Comparison of ENCODE assay signal across 1 cellular context in genomic region chr3:23805881-23806321, GRCh38.
TF ChIP-seq lines count a peak whose summit lies in the region.

TSS of gene UBE2E1 (plus strand) at chr3:23805955. CDS start at chr3:23807270, 1,315 bp downstream.

TF ChIP-seq in HepG2, 621 proteins besides CTCF, POLR2A, EP300 and RAD21 (continued from another document and continues in another):
- no peak for TF ChIP-seq ZNF512B (CRISPR knock-in tag; IDR thresholded peaks at IDR 0.05; ENCODE audit: borderline replicate concordance)
- no peak for TF ChIP-seq LRRFIP1 (CRISPR knock-in tag; conservative IDR thresholded peaks at IDR 0.05)
- TF ChIP-seq ZNF256 (CRISPR knock-in tag; conservative IDR thresholded peaks at IDR 0.05), result no peak
- peak; percentile 58 for TF ChIP-seq ZFX (CRISPR knock-in tag; IDR thresholded peaks at IDR 0.05; ENCODE audit: low read depth)
- TF ChIP-seq MBD4 (IDR thresholded peaks at IDR 0.05; ENCODE audit: borderline replicate concordance, low read length), result no peak
- no peak for TF ChIP-seq ZNF20 (CRISPR knock-in tag; IDR thresholded peaks at IDR 0.05)
- TF ChIP-seq ZNF18 (CRISPR knock-in tag; IDR thresholded peaks at IDR 0.05; ENCODE audit: insufficient replicate concordance), result no peak
- no peak for TF ChIP-seq MBNL3 (CRISPR knock-in tag; conservative IDR thresholded peaks at IDR 0.05)
- TF ChIP-seq CREB3 (CRISPR knock-in tag; IDR thresholded peaks at IDR 0.05), result no peak
- no peak for TF ChIP-seq ZNF629 (CRISPR knock-in tag; conservative IDR thresholded peaks at IDR 0.05)
- no peak for TF ChIP-seq ZNF496 (CRISPR knock-in tag; IDR thresholded peaks at IDR 0.05; ENCODE audit: insufficient replicate concordance)
- no peak for TF ChIP-seq ZBTB3 (CRISPR knock-in tag; IDR thresholded peaks at IDR 0.05; ENCODE audit: borderline replicate concordance, low read depth)
- no peak for TF ChIP-seq ZMAT3 (CRISPR knock-in tag; conservative IDR thresholded peaks at IDR 0.05)
- TF ChIP-seq SIN3A (IDR thresholded peaks at IDR 0.05; ENCODE audit: borderline replicate concordance, low read depth, low read length), result no peak
- TF ChIP-seq PHF20 (CRISPR knock-in tag; IDR thresholded peaks at IDR 0.05), result peak; percentile 29; the same call in 1 of the 2 replicates
- no peak for TF ChIP-seq GABPA (IDR thresholded peaks at IDR 0.05; ENCODE audit: low read depth, low read length)
- TF ChIP-seq GABPA (CRISPR knock-in tag; IDR thresholded peaks at IDR 0.05; ENCODE audit: low read depth), result peak; percentile 50; the same call in 1 of the 2 replicates
- no peak for TF ChIP-seq REXO4 (CRISPR knock-in tag; IDR thresholded peaks at IDR 0.05; ENCODE audit: borderline replicate concordance)
- peak; percentile 39; the same call in 1 of the 2 replicates for TF ChIP-seq ZNF263 (CRISPR knock-in tag; IDR thresholded peaks at IDR 0.05)
- no peak for TF ChIP-seq ARNT2 (CRISPR knock-in tag; IDR thresholded peaks at IDR 0.05; ENCODE audit: low read depth)
- TF ChIP-seq SMC3 (IDR thresholded peaks at IDR 0.05; ENCODE audit: low read length), result no peak
- 0 out of 2 replicates have a peak, but pooled peaks have one; percentile 38 for TF ChIP-seq UBTF (CRISPR knock-in tag; IDR thresholded peaks at IDR 0.05)
- no peak for TF ChIP-seq CHD2 (IDR thresholded peaks at IDR 0.05; ENCODE audit: low read depth, low read length)
- TF ChIP-seq ZFAT (CRISPR knock-in tag; conservative IDR thresholded peaks at IDR 0.05), result no peak
- no peak for TF ChIP-seq NPAS2 (CRISPR knock-in tag; IDR thresholded peaks at IDR 0.05; ENCODE audit: borderline replicate concordance)
- no peak for TF ChIP-seq KDM6A (CRISPR knock-in tag; IDR thresholded peaks at IDR 0.05; ENCODE audit: low read depth)
- peak; percentile 65 for TF ChIP-seq POLR2G (IDR thresholded peaks at IDR 0.05; ENCODE audit: low read depth, low read length)
- peak; percentile 46; the same call in 1 of the 2 replicates for TF ChIP-seq ELF3 (CRISPR knock-in tag; IDR thresholded peaks at IDR 0.05)
- TF ChIP-seq AHDC1 (CRISPR knock-in tag; IDR thresholded peaks at IDR 0.05; ENCODE audit: borderline replicate concordance), result no peak
- no peak for TF ChIP-seq MEIS2 (CRISPR knock-in tag; IDR thresholded peaks at IDR 0.05)
- TF ChIP-seq MIER2 (CRISPR knock-in tag; IDR thresholded peaks at IDR 0.05), result no peak
- no peak for TF ChIP-seq ZNF407 (CRISPR knock-in tag; IDR thresholded peaks at IDR 0.05; ENCODE audit: not compliant biosample characterization)
